In the genomic region with DNA sequence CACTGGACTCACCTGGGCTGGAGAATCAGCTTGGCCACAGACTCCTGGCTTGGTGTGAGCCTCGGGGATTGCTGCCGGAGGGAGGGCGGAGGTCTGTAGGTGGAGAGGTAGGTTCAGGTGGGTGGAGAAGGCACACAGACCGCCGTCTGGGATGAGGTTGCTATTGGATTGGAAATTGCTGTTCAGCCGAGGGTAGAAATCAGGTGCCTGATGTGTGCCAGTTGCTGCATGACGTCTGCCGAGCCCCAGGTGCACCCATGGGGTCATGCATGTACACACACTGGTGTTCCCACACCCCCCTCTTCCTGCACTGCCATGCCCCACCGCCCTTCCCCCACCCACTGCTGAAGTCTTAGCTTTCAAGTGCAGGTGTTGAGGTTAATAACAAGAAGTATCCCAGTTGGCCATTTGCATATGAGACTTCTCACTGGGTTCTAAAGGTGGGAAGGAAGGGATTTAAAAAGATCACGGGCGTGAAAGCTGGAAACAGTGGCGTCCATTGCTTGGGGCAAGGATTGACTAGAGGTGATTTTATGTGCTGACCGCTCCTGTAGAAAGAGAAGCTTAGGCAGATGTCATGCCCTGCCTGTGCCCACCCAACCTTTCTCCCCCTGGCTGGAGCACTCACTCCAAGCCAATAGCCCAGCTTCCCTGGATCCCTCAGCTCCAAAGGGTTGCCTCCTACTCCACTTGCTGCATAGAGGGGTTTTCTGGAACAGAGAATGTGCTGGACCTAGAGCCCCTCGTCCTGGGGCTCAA, we compare ENCODE assay signal across 9 cellular contexts.
DNase-seq lines count a peak whose midpoint lies in the region; ATAC-seq and TF ChIP-seq lines count a peak whose summit lies in the region.
"Had no signal": no experiment of that assay in that cellular context is flagged by ENCODE, and none has a peak within 500 bp of the region (broad histone marks: within the 10 kb centered on the region; RNA-seq: fewer than 3 reads in every experiment).

No MANE protein-coding gene starts in this region.

- H3K9me2 ChIP-seq in MM.1S (replicated peaks; ENCODE audit: insufficient read depth, low read length), result no peaks in the 10 kb centered on the region

- peaks cover 7% of the 10 kb centered on the region; the same call in 1 of the 2 replicates for H3F3A ChIP-seq in MM.1S (ENCODE audit: insufficient read depth, low read length)

- POLR2A ChIA-PET in activated CD4-positive, alpha-beta memory T cell treated with anti-CD3 and anti-CD28 coated beads, Interleukin-2, amount 10 ng/mL, durations not matched to agents 7 days and 5 days (lab: Charles Lee), result no interaction called here

- H3K23ac ChIP-seq in mesenchymal stem cell (ENCODE audit: low read length in 2 of 2), result no peak overlapping the region

- peak overlapping the region in 1 of 2 experiments; percentile 22 for H3K4ac ChIP-seq in mesenchymal stem cell (ENCODE audit: low read depth in 1 of 2, low read length in 2 of 2)

- no peak overlapping the region for H2AK5ac ChIP-seq in mesenchymal stem cell (ENCODE audit: low read length, severe bottlenecking)

- TF ChIP-seq CTCF in GM13976 (IDR thresholded peaks at IDR 0.05; ENCODE audit: borderline replicate concordance, control extremely low read depth, extremely low read depth, insufficient read depth, missing control alignments) (no peak), MM.1S (IDR thresholded peaks at IDR 0.05; ENCODE audit: low read length) (no peak), body of pancreas (IDR thresholded peaks at IDR 0.05) (no peak)

- H3K4me3 ChIP-seq in MM.1S (ENCODE audit: low read length), result peak overlapping the region; percentile 30; the same call in 1 of the 2 replicates
- H3K4me3 ChIP-seq in mesenchymal stem cell (ENCODE audit: insufficient read depth in 1 of 2, low read depth in 1 of 2, low read length in 2 of 2), result no peak overlapping the region
- H3K4me3 ChIP-seq in body of pancreas, result no peak overlapping the region

- no peak overlapping the region for H4K8ac ChIP-seq in mesenchymal stem cell (ENCODE audit: low read length)

- H2BK120ac ChIP-seq in mesenchymal stem cell (ENCODE audit: low read depth, low read length), result no peak overlapping the region

- no peak overlapping the region for H3K27ac Mint-ChIP-seq in activated CD4-positive, alpha-beta memory T cell treated with anti-CD3 and anti-CD28 coated beads, Interleukin-2, amount 10 ng/mL, durations not matched to agents 7 days and 5 days
- H3K27ac Mint-ChIP-seq: T-helper 1 cell treated with Interleukin-12 subunit alpha and Interleukin-12 subunit beta and Interleukin-4 antibody, amounts not matched to agents 30 μg/mL and 1 μg/mL, for 36 hours had no signal

- H3K14ac ChIP-seq in mesenchymal stem cell (ENCODE audit: low read length in 2 of 2), result peak overlapping the region in 1 of 2 experiments; percentile 84

- no peaks in the 10 kb centered on the region for H3K36me3 Mint-ChIP-seq in activated CD4-positive, alpha-beta memory T cell treated with anti-CD3 and anti-CD28 coated beads, Interleukin-2, amount 10 ng/mL, durations not matched to agents 7 days and 5 days (ENCODE audit: low read depth)

- H3K9me3 ChIP-seq in MM.1S (replicated peaks; ENCODE audit: insufficient read depth, low read length) (no peaks in the 10 kb centered on the region), mesenchymal stem cell (ENCODE audit: control insufficient read depth, low read length) (no peaks in the 10 kb centered on the region), body of pancreas (no peaks in the 10 kb centered on the region)

- H3K27me3 ChIP-seq in MM.1S (replicated peaks; ENCODE audit: insufficient read depth, low read length), result no peaks in the 10 kb centered on the region
- H3K27me3 ChIP-seq in mesenchymal stem cell (ENCODE audit: control insufficient read depth in 1 of 2, insufficient read depth in 1 of 2, low read length in 2 of 2), result peaks cover 0 to 70% of the 10 kb centered on the region in 2 experiments
- no peaks in the 10 kb centered on the region for H3K27me3 ChIP-seq in body of pancreas

- no peaks in the 10 kb centered on the region for H3K9me3 Mint-ChIP-seq in activated CD4-positive, alpha-beta memory T cell treated with anti-CD3 and anti-CD28 coated beads, Interleukin-2, amount 10 ng/mL, durations not matched to agents 7 days and 5 days
- H3K9me3 Mint-ChIP-seq: T-helper 1 cell treated with Interleukin-12 subunit alpha and Interleukin-12 subunit beta and Interleukin-4 antibody, amounts not matched to agents 30 μg/mL and 1 μg/mL, for 36 hours had no signal

- H3K4me1 ChIP-seq in MM.1S (ENCODE audit: low read length) (peaks cover 26% of the 10 kb centered on the region), mesenchymal stem cell (ENCODE audit: control insufficient read depth, insufficient read depth, low read depth, low read length) (peaks cover 17% of the 10 kb centered on the region), body of pancreas (no peaks in the 10 kb centered on the region)

- H3K36me3 ChIP-seq in MM.1S (replicated peaks; ENCODE audit: insufficient read depth, low read length) (no peaks in the 10 kb centered on the region), mesenchymal stem cell (ENCODE audit: control insufficient read depth in 1 of 2, insufficient read depth in 2 of 2, low read depth in 1 of 2, low read length in 2 of 2) (peaks cover 0 to 4% of the 10 kb centered on the region in 2 experiments), body of pancreas (replicated peaks in 1 of 2; ENCODE audit: insufficient read depth in 1 of 2, low read depth in 2 of 2) (no peaks in the 10 kb centered on the region)

- peaks cover 4% of the 10 kb centered on the region for H3K4me1 Mint-ChIP-seq in activated CD4-positive, alpha-beta memory T cell treated with anti-CD3 and anti-CD28 coated beads, Interleukin-2, amount 10 ng/mL, durations not matched to agents 7 days and 5 days

- in situ Hi-C loops in GM13976 (cut with MboI; ENCODE audit: low sequenced_read_pairs, unreplicated experiment), result no loop called here

- CTCF ChIA-PET in activated CD4-positive, alpha-beta memory T cell treated with anti-CD3 and anti-CD28 coated beads, Interleukin-2, amount 10 ng/mL, durations not matched to agents 7 days and 5 days (lab: Charles Lee), result interaction anchor here (0.9 to 1.7 kb wide), 3 partner anchors 33 to 121 kb away, joined by 3 to 7 read pairs (median 3); no protein-coding TSS in a partner anchor

- H3K27ac ChIP-seq in MM.1S (ENCODE audit: low read length) (peak overlapping the region; percentile 80), mesenchymal stem cell (ENCODE audit: low read length, poor library complexity, severe bottlenecking) (no peak overlapping the region), body of pancreas (no peak overlapping the region)

- peak; percentile 72 for DNase-seq in GM13976 (ENCODE audit: low spot score)
- peak; percentile 96 for DNase-seq in MM.1S
- DNase-seq in mesenchymal stem cell, result no peak
- no peak for DNase-seq in activated CD4-positive, alpha-beta memory T cell treated with anti-CD3 and anti-CD28 coated beads, Interleukin-2, amount 10 ng/mL, durations not matched to agents 7 days and 5 days
- no peak for DNase-seq in body of pancreas
- no peak for DNase-seq in HUDEP-2 (lab: John Stamatoyannopoulos, UW; ENCODE audit: unreplicated experiment in 76 of 76)
- no peak for DNase-seq in NCI-H128 (lab: John Stamatoyannopoulos, UW; ENCODE audit: unreplicated experiment)

- WGBS in mesenchymal stem cell, result 90% methylated on average over 10 of the region's 14 CpGs
- 89% methylated on average over 13 to 14 of the region's 14 CpGs for WGBS in body of pancreas, 2 donors

- peak overlapping the region; percentile 6 to 84 for H2BK12ac ChIP-seq in mesenchymal stem cell (ENCODE audit: low read length in 2 of 2)

- peak overlapping the region; percentile 55 to 81 for H3K18ac ChIP-seq in mesenchymal stem cell (ENCODE audit: low read depth in 1 of 2, low read length in 2 of 2)

- H3K79me1 ChIP-seq in mesenchymal stem cell (replicated peaks; ENCODE audit: low read length, poor library complexity, severe bottlenecking), result peaks cover 25% of the 10 kb centered on the region

- TF ChIP-seq POLR2A in body of pancreas (IDR thresholded peaks at IDR 0.05), result no peak

- H3K4me2 ChIP-seq in MM.1S (ENCODE audit: low read depth, low read length) (peak overlapping the region; percentile 74), mesenchymal stem cell (ENCODE audit: low read length, poor library complexity, severe bottlenecking) (no peak overlapping the region)

- peak overlapping the region; percentile 38 for H2BK15ac ChIP-seq in mesenchymal stem cell (ENCODE audit: low read depth, poor library complexity, severe bottlenecking)

- no peak overlapping the region for H3K4me3 Mint-ChIP-seq in activated CD4-positive, alpha-beta memory T cell treated with anti-CD3 and anti-CD28 coated beads, Interleukin-2, amount 10 ng/mL, durations not matched to agents 7 days and 5 days
- H3K4me3 Mint-ChIP-seq: T-helper 1 cell treated with Interleukin-12 subunit alpha and Interleukin-12 subunit beta and Interleukin-4 antibody, amounts not matched to agents 30 μg/mL and 1 μg/mL, for 36 hours had no signal

- H3K27me3 Mint-ChIP-seq in activated CD4-positive, alpha-beta memory T cell treated with anti-CD3 and anti-CD28 coated beads, Interleukin-2, amount 10 ng/mL, durations not matched to agents 7 days and 5 days, result no peaks in the 10 kb centered on the region

- H4K20me1 ChIP-seq in MM.1S (ENCODE audit: insufficient read depth, low read length), result no peaks in the 10 kb centered on the region

- H2AFZ ChIP-seq in MM.1S (ENCODE audit: low read length), result no peak overlapping the region
- H2AFZ ChIP-seq in mesenchymal stem cell (ENCODE audit: low read depth, low read length), result no peak overlapping the region

- no peak overlapping the region for H2BK5ac ChIP-seq in mesenchymal stem cell (ENCODE audit: low read depth, low read length, poor library complexity, severe bottlenecking)

- peaks cover 46% of the 10 kb centered on the region for H3K79me2 ChIP-seq in MM.1S (ENCODE audit: low read length)

- H3K9ac ChIP-seq in MM.1S (ENCODE audit: low read length) (peak overlapping the region; percentile 68), mesenchymal stem cell (ENCODE audit: low read length) (no peak overlapping the region)

- intact Hi-C loops in body of pancreas (cut with DNase I), result no loop called here

- ATAC-seq in GM21529 (IDR thresholded peaks at IDR 0.05; ENCODE audit: unreplicated experiment), result peak; percentile 51
- ATAC-seq in body of pancreas, result no peak

- H4K91ac ChIP-seq in mesenchymal stem cell (ENCODE audit: low read length), result peak overlapping the region; percentile 29

Comparison
In these comparisons a context has a peak if more than half of its experiments do, and no peak if none do; other contexts are left out.
1. DNase-seq: peak in GM13976 (single experiment) and MM.1S (single experiment); none in mesenchymal stem cell (single experiment), activated CD4-positive, alpha-beta memory T cell treated with anti-CD3 and anti-CD28 coated beads, Interleukin-2, amount 10 ng/mL, durations not matched to agents 7 days and 5 days (single experiment), body of pancreas (0 of 4), HUDEP-2 (0 of 76) and NCI-H128 (single experiment).